In the genomic region with DNA sequence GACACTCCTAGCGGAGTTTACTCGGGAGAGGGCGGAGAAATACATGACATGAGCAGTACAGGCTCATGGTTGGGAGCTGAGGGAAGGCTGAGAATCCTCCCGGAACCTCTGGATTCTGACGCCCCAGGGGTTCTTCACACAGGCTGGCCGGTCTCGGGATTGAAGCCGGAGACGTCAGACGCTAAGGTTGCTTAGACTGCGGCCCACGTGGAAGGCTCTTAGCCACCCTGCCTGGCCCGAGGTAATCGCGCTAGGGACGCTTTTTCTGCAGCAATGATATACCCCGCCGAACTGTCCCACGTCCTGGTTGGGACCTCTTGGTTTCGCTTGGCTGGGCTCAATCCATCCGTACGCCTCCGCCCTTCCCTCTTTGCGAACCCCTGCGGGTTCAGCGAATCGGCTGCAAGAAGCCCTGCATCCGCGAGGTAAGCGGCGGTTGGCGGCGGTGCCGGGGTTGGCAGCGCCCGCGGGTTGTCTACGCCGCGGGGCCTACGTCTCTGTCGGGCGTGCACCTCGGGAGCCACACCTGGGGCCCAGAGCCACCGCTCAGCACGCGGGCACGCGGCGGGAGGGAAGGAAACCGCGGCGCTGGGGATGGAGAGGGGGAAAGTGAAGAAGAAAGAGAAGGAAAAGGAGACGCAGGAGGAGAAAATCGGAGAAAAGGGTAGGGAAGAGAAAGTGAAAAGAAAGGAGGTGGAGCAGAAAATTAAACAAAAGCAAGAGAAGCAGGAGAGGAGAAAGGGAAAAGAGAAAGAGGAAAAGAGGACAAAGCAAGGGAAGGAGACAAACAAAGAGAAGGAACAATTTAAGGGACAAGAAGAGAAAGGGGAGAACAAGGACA, we compare ENCODE assay signal across 9 cellular contexts. TPM values are rescaled to one million over a fixed set of nuclear protein-coding genes. Genes with fewer than 3 reads are reported as not detected.
DNase-seq lines count a peak whose midpoint lies in the region; ATAC-seq lines count a peak whose summit lies in the region.
"Had no signal": no experiment of that assay in that cellular context is flagged by ENCODE, and none has a peak within 500 bp of the region (broad histone marks: within the 10 kb centered on the region; RNA-seq: fewer than 3 reads in every experiment).

ARL9 (plus strand) TSS at position 523 of the 841 bp plus-strand sequence; CDS start at position 595, 72 bp downstream.

- no peaks in the 10 kb centered on the region for H3K9me3 Mint-ChIP-seq in central memory CD8-positive, alpha-beta T cell

- H3K27me3 Mint-ChIP-seq in central memory CD8-positive, alpha-beta T cell = no peaks in the 10 kb centered on the region

- peak; percentile 55 for DNase-seq in activated CD4-positive, CD25-positive, alpha-beta regulatory T cell treated with anti-CD3 and anti-CD28 coated beads, Interleukin-2, amount 50 U/mL, for 72 hours
- peak; percentile 46 to 71 for DNase-seq in central memory CD8-positive, alpha-beta T cell (ENCODE audit: low spot score in 2 of 2)
- DNase-seq in left colon = peak; percentile 43 to 66
- DNase-seq in stimulated activated CD4-positive, alpha-beta T cell treated with anti-CD3 and anti-CD28 coated beads, Interleukin-15, amount 100 ng/mL, for 48 hours (ENCODE audit: low read depth in 2 of 2) = peak; percentile 36 to 38
- no peak for DNase-seq in NOMO-1 treated with dmso at 0.1 percent for 144 hours (lab: John Stamatoyannopoulos, UW; ENCODE audit: unreplicated experiment)
- no peak for DNase-seq in cortex of kidney (lab: John Stamatoyannopoulos, UW)

- intact Hi-C loops in left colon (cut with DNase I, micrococcal nuclease) = no loop called here

- H3K36me3 Mint-ChIP-seq in central memory CD8-positive, alpha-beta T cell (ENCODE audit: insufficient read depth) = peaks cover 17% of the 10 kb centered on the region

- peak; percentile 71 for ATAC-seq in GM18858 (IDR thresholded peaks at IDR 0.05; ENCODE audit: unreplicated experiment)
- peak; percentile 44 for ATAC-seq in HG03469 (IDR thresholded peaks at IDR 0.05; ENCODE audit: unreplicated experiment)
- ATAC-seq in central memory CD8-positive, alpha-beta T cell (replicated peaks; ENCODE audit: extremely low read depth, poor library complexity, severe bottlenecking) = peak; percentile 94
- peak; percentile 97 for ATAC-seq in left colon

- peak within 1 kb of the TSS; percentile 84 for H3K4me3 Mint-ChIP-seq in central memory CD8-positive, alpha-beta T cell

- peak within 1 kb of the TSS; percentile 90 for H3K27ac Mint-ChIP-seq in central memory CD8-positive, alpha-beta T cell (ENCODE audit: low read depth)

- peaks cover 14% of the 10 kb centered on the region for H3K4me1 Mint-ChIP-seq in central memory CD8-positive, alpha-beta T cell

RNA-seq across cellular contexts. Expression of gene ARL9, which starts in this region (rescaled TPM):
- under 1 TPM in 1 of 2 donors, not detected in 1; 0.15 TPM for total RNA-seq in left colon
- total RNA-seq: glomerular endothelial cell had no signal

Comparison
In these comparisons a context has a peak if more than half of its experiments do, and no peak if none do; other contexts are left out.
1. Peak in DNase-seq and ATAC-seq in left colon; RNA of the gene not detected or under 1 TPM.
2. ATAC-seq: peak in every context shown above with its lines; median percentile 97 in left colon; 94 in central memory CD8-positive, alpha-beta T cell; 71 in GM18858; 44 in HG03469.
3. DNase-seq: peak in activated CD4-positive, CD25-positive, alpha-beta regulatory T cell treated with anti-CD3 and anti-CD28 coated beads, Interleukin-2, amount 50 U/mL, for 72 hours (single experiment), central memory CD8-positive, alpha-beta T cell (2 of 2) and stimulated activated CD4-positive, alpha-beta T cell treated with anti-CD3 and anti-CD28 coated beads, Interleukin-15, amount 100 ng/mL, for 48 hours (2 of 2); none in NOMO-1 treated with dmso at 0.1 percent for 144 hours (single experiment) and cortex of kidney (single experiment).